1 cellular context compared by ENCODE assay signal in genomic region chr19:50269653-50270052, GRCh38.
TF ChIP-seq lines count a peak whose summit lies in the region.

No MANE protein-coding gene starts in this region.

TF ChIP-seq in K562, 482 proteins besides CTCF, POLR2A, EP300 and RAD21 (continued from another document and continues in another):
- TF ChIP-seq MYC (IDR thresholded peaks at IDR 0.05; ENCODE audit: low read depth, low read length): peak; percentile 31; the same call in 1 of the 2 replicates
- TF ChIP-seq MYC (CRISPR knock-in tag; IDR thresholded peaks at IDR 0.05; ENCODE audit: borderline replicate concordance, low read depth): no peak
- no peak for TF ChIP-seq ASH1L (IDR thresholded peaks at IDR 0.05; ENCODE audit: borderline replicate concordance, low read depth, partially characterized antibody)
- peak; percentile 97 for TF ChIP-seq KLF16 (IDR thresholded peaks at IDR 0.05)
- no peak for TF ChIP-seq ETS1 (conservative IDR thresholded peaks at IDR 0.05; ENCODE audit: control insufficient read depth, low read depth, low read length)
- TF ChIP-seq ZNF280B (CRISPR knock-in tag; IDR thresholded peaks at IDR 0.05): no peak
- no peak for TF ChIP-seq PYGO2 (tag; IDR thresholded peaks at IDR 0.05)
- no peak for TF ChIP-seq ZNF696 (CRISPR knock-in tag; conservative IDR thresholded peaks at IDR 0.05)
- no peak for TF ChIP-seq CBX2 (IDR thresholded peaks at IDR 0.05; ENCODE audit: insufficient read depth, low read length, poor library complexity, severe bottlenecking)
- no peak for TF ChIP-seq ATF3 (IDR thresholded peaks at IDR 0.05)
- no peak for TF ChIP-seq ATF3 (CRISPR knock-in tag; conservative IDR thresholded peaks at IDR 0.05)
- no peak for TF ChIP-seq HEY1 (CRISPR knock-in tag; IDR thresholded peaks at IDR 0.05; ENCODE audit: borderline replicate concordance)
- TF ChIP-seq SRSF3 (IDR thresholded peaks at IDR 0.05; ENCODE audit: insufficient read depth, low read length): no peak
- TF ChIP-seq NONO (IDR thresholded peaks at IDR 0.05; ENCODE audit: low read depth in 2 of 2, low read length in 1 of 2): no peak
- no peak for TF ChIP-seq ATF6 (CRISPR knock-in tag; IDR thresholded peaks at IDR 0.05)
- TF ChIP-seq MLX (CRISPR knock-in tag; conservative IDR thresholded peaks at IDR 0.05): no peak; a peak in 1 of 4 replicates
- TF ChIP-seq ZFP1 (CRISPR knock-in tag; IDR thresholded peaks at IDR 0.05): no peak
- no peak for TF ChIP-seq KAT8 (IDR thresholded peaks at IDR 0.05; ENCODE audit: low read depth)
- TF ChIP-seq KLF1 (tag; IDR thresholded peaks at IDR 0.05): no peak
- TF ChIP-seq ZNF143 (CRISPR knock-in tag; IDR thresholded peaks at IDR 0.05): no peak
- TF ChIP-seq TFE3 (CRISPR knock-in tag; IDR thresholded peaks at IDR 0.05): no peak
- TF ChIP-seq EHMT2 (IDR thresholded peaks at IDR 0.05): no peak
- no peak for TF ChIP-seq DLX4 (CRISPR knock-in tag; IDR thresholded peaks at IDR 0.05)
- TF ChIP-seq PURB (CRISPR knock-in tag; IDR thresholded peaks at IDR 0.05; ENCODE audit: low read depth): no peak
- TF ChIP-seq ZNF197 (CRISPR knock-in tag; IDR thresholded peaks at IDR 0.05; ENCODE audit: low read depth): 0 out of 2 replicates have a peak, but pooled peaks have one; percentile 51
- no peak for TF ChIP-seq BCLAF1 (IDR thresholded peaks at IDR 0.05; ENCODE audit: borderline replicate concordance in 1 of 2, control insufficient read depth in 1 of 2, low read depth in 2 of 2, low read length in 1 of 2)
- TF ChIP-seq ZNF407 (IDR thresholded peaks at IDR 0.05; ENCODE audit: low read depth): no peak
- TF ChIP-seq HDGF (IDR thresholded peaks at IDR 0.05): no peak
- no peak for TF ChIP-seq E2F8 (IDR thresholded peaks at IDR 0.05; ENCODE audit: low read depth, partially characterized antibody)
- peak; percentile 100 for TF ChIP-seq TCF3 (CRISPR knock-in tag; IDR thresholded peaks at IDR 0.05)
- TF ChIP-seq ZBTB12 (CRISPR knock-in tag; IDR thresholded peaks at IDR 0.05): no peak
